ENCODE assay signal across 1 cellular context in genomic region chr19:3370728-3371591, GRCh38.
TF ChIP-seq lines count a peak whose summit lies in the region.

No MANE protein-coding gene starts in this region.

TF ChIP-seq in GM23338, 12 proteins besides CTCF, POLR2A, EP300 and RAD21 (continued from another document):
- TF ChIP-seq ZNF462 (CRISPR knock-in tag; IDR thresholded peaks at IDR 0.05) (no peak), STAT1 (IDR thresholded peaks at IDR 0.05; ENCODE audit: unreplicated experiment) (no peak)
